36 cellular contexts compared by ENCODE assay signal in the genomic region with DNA sequence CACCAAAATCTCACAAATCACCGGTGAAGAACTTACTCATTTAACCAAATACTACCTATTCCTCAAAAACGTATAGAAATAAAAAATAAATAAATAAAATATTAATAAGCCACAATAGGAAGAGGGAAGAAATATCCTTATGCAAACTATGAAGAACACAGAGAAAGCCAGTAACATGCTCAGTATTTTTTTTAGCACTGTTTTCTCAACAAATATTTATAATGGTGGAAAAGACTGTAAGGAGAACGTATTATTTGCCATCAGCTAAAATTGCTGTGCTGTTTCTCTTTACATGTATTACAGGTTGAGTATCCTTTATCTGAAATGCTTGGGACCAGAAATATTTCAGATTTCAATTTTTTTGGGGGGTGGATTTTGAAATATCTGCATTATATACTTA.
"Had no signal": no experiment of that assay in that cellular context is flagged by ENCODE, and none has a peak within 500 bp of the region (broad histone marks: within the 10 kb centered on the region; RNA-seq: fewer than 3 reads in every experiment).

No MANE protein-coding gene starts in this region.

- H3K36me3 ChIP-seq: MG63 had no signal

- DNase-seq: Karpas-422, Kasumi-1, MG63, MM.1S, MV-4-11, NCI-H1048, NCI-H1092, NCI-H1092 treated with DMSO at 0.1 percent for 48 hours, NCI-H1105, NCI-H1105 treated with DMSO at 0.1 percent for 48 hours, NCI-H1417, NCI-H1417 treated with DMSO at 0.1 percent for 48 hours, NCI-H1436, NCI-H1436 treated with DMSO at 0.1 percent for 48 hours, NCI-H146, NCI-H1694, NCI-H1694 treated with DMSO at 0.1 percent for 48 hours, NCI-H187, NCI-H187 treated with DMSO at 0.1 percent for 48 hours, NCI-H1930, NCI-H2029, NCI-H2029 treated with DMSO at 0.1 percent for 48 hours, NCI-H2081, NCI-H2081 treated with DMSO at 0.1 percent for 48 hours, NCI-H2107, NCI-H2171 treated with DMSO at 0.1 percent for 48 hours, NCI-H2227 treated with DMSO at 0.1 percent for 48 hours, NCI-H226, NCI-H345, NCI-H446, NCI-H446 treated with DMSO at 0.1 percent for 48 hours, NCI-H510A, NCI-H510A treated with DMSO at 0.1 percent for 48 hours, NCI-H524, NCI-H524 treated with DMSO at 0.1 percent for 48 hours, NCI-H526 had no signal

- H3K9me3 ChIP-seq: MG63 had no signal

- H3K4me3 ChIP-seq: MG63 had no signal

- H3K27me3 ChIP-seq: MG63 had no signal
